ENCODE assay signal across 10 cellular contexts in the genomic region with DNA sequence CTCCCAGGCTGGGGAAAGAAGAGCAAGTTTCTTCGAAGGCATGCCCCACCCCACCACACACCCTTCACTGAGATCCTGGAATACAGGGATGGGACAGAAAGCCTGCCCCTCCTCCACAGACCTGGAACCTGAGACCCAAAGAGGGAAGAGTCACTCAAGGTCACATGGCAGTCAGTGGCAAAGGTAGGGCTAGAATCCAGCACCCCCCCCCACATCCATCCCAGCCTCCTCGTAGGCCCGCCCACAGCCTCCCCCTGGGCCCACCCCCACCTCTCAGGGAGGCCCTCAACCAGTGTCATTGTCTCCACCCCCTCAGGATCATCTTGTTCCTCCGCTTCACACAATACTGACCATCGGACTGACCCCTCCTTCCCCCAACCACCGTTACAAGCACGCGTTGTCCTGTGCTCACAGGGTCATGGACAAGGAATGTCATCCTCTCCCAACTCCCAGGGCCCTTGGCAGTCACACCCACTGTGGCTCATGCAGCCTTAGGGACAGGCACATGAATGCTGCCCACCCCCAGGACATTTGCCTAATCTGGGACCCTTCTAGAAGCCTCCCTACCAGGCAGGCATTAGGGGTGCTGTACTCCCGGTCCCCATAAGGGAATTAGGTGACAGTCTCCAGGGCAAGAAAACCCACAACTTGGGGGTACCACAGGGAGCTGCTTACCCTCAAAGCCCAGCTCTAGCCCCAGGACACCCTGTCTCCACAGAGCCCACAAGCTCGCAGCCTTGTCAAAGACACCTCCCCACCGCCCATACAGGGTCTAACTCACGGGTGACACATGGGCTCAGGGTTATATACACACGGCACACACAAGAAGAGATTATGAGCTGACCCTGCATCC. TPM values are rescaled to one million over a fixed set of nuclear protein-coding genes. Genes with fewer than 3 reads are reported as not detected.
DNase-seq lines count a peak whose midpoint lies in the region; ATAC-seq and TF ChIP-seq lines count a peak whose summit lies in the region.
"Had no signal": no experiment of that assay in that cellular context is flagged by ENCODE, and none has a peak within 500 bp of the region (broad histone marks: within the 10 kb centered on the region; RNA-seq: fewer than 3 reads in every experiment).

No MANE protein-coding gene starts in this region.

- H3K9me2 ChIP-seq in Loucy (replicated peaks; ENCODE audit: low read depth, low read length), result no peaks in the 10 kb centered on the region

- peaks cover 14% of the 10 kb centered on the region for H3K4me1 Mint-ChIP-seq in chondrocyte (ENCODE audit: low read depth)
- H3K4me1 Mint-ChIP-seq in nephron progenitor cell, result peaks cover 76% of the 10 kb centered on the region

- peak; percentile 27 for DNase-seq in DMS153 treated with DMSO at 0.1 percent for 48 hours (lab: John Stamatoyannopoulos, UW; ENCODE audit: unreplicated experiment)
- no peak for DNase-seq in chondrocyte (ENCODE audit: low spot score)
- peak; percentile 59 for DNase-seq in nephron progenitor cell
- no peak for DNase-seq in thyroid gland
- DNase-seq: effector CD8-positive, alpha-beta T cell had no signal

- H3K27ac ChIP-seq in thyroid gland, result no peak overlapping the region
- H3K27ac ChIP-seq: neutrophil had no signal

- no peak overlapping the region for H2AFZ ChIP-seq in Loucy (ENCODE audit: low read length)

- H3K36me3 ChIP-seq in Loucy (ENCODE audit: insufficient read depth, low read length), result no peaks in the 10 kb centered on the region
- H3K36me3 ChIP-seq in thyroid gland, result no peaks in the 10 kb centered on the region
- H3K36me3 ChIP-seq: neutrophil had no signal

- no peaks in the 10 kb centered on the region for H4K20me1 ChIP-seq in Loucy (ENCODE audit: insufficient read depth, low read length, poor library complexity, severe bottlenecking)

- H3K9me3 ChIP-seq in Loucy (ENCODE audit: insufficient read depth, low read depth, low read length), result no peaks in the 10 kb centered on the region
- no peaks in the 10 kb centered on the region for H3K9me3 ChIP-seq in thyroid gland
- H3K9me3 ChIP-seq: neutrophil had no signal

- H3K36me3 Mint-ChIP-seq in chondrocyte (ENCODE audit: low read depth), result peaks cover 1% of the 10 kb centered on the region
- H3K36me3 Mint-ChIP-seq in nephron progenitor cell (ENCODE audit: low read depth), result no peaks in the 10 kb centered on the region

- TF ChIP-seq POLR2A in thyroid gland (IDR thresholded peaks at IDR 0.05), result no peak

- no peak for ATAC-seq in HG03097 (IDR thresholded peaks at IDR 0.05; ENCODE audit: low FRiP score, unreplicated experiment)
- ATAC-seq in HG03442 (IDR thresholded peaks at IDR 0.05; ENCODE audit: unreplicated experiment), result no peak
- no peak for ATAC-seq in HG03045 (IDR thresholded peaks at IDR 0.05; ENCODE audit: unreplicated experiment)

- no peak overlapping the region for H3K9ac ChIP-seq in Loucy (ENCODE audit: low read depth, low read length, poor library complexity, severe bottlenecking)

- H3F3A ChIP-seq in Loucy (ENCODE audit: low read depth), result peaks cover 6% of the 10 kb centered on the region; the same call in 1 of the 2 replicates

- H3K4me1 ChIP-seq in Loucy (ENCODE audit: insufficient read depth, low read length, poor library complexity, severe bottlenecking) (peaks cover 33% of the 10 kb centered on the region), thyroid gland (peaks cover 9 to 27% of the 10 kb centered on the region in 2 donors)

- intact Hi-C loops in thyroid gland (cut with DNase I), result no loop called here

- H3K4me3 ChIP-seq in Loucy (ENCODE audit: low read length, poor library complexity, severe bottlenecking), result peak overlapping the region; percentile 62
- no peak overlapping the region for H3K4me3 ChIP-seq in thyroid gland (replicated peaks in 1 of 3)

- H3K27me3 Mint-ChIP-seq in chondrocyte (ENCODE audit: low read depth), result peaks cover 32% of the 10 kb centered on the region
- peaks cover 31% of the 10 kb centered on the region for H3K27me3 Mint-ChIP-seq in nephron progenitor cell (ENCODE audit: low read depth, poor library complexity)

- 27 to 48% methylated on average over 13 of the region's 13 CpGs for WGBS in thyroid gland, 2 donors

- H3K4me3 Mint-ChIP-seq in chondrocyte (ENCODE audit: unreplicated experiment) (peak overlapping the region; percentile 59), nephron progenitor cell (peak overlapping the region; percentile 92)

- TF ChIP-seq CTCF in Loucy (conservative IDR thresholded peaks at IDR 0.05; ENCODE audit: low read length) (no peak), chondrocyte (IDR thresholded peaks at IDR 0.05) (no peak), nephron progenitor cell (IDR thresholded peaks at IDR 0.05) (no peak), thyroid gland (IDR thresholded peaks at IDR 0.05) (no peak)

- H3K4me2 ChIP-seq in Loucy (ENCODE audit: low read depth, low read length, poor library complexity, severe bottlenecking), result peak overlapping the region; percentile 100

- H3K27ac Mint-ChIP-seq in chondrocyte (ENCODE audit: unreplicated experiment) (no peak overlapping the region), nephron progenitor cell (no peak overlapping the region)

- H3K27me3 ChIP-seq in Loucy (ENCODE audit: insufficient read depth, low read length, poor library complexity, severe bottlenecking) (no peaks in the 10 kb centered on the region), thyroid gland (peaks cover 18% of the 10 kb centered on the region)

- H3K9me3 Mint-ChIP-seq in chondrocyte (ENCODE audit: low read depth) (no peaks in the 10 kb centered on the region), nephron progenitor cell (no peaks in the 10 kb centered on the region)

- peaks cover 3% of the 10 kb centered on the region for H3K79me2 ChIP-seq in Loucy (ENCODE audit: insufficient read depth, low read length)

RNA-seq across cellular contexts. Expression of a gene that starts 1.4 kb away (rescaled TPM):
- total RNA-seq in chondrocyte (0.19 to 0.33 TPM (median 0.30 TPM) in 3 replicates), thyroid gland (under 1 TPM; 0.33 to 0.93 (median 0.63) TPM)

RNA-seq across cellular contexts. Expression of a gene that starts 14.1 kb away (rescaled TPM):
- total RNA-seq in chondrocyte (not detected in 3 replicates), thyroid gland (1 to 10 TPM; 5.2 to 8.1 (median 6.3) TPM)

RNA-seq across cellular contexts. Expression of a gene that starts 47.5 kb away (rescaled TPM):
- total RNA-seq in chondrocyte, result 1.5 to 1.6 TPM in 2 of 3 replicates, not detected in the other
- total RNA-seq in thyroid gland, result under 1 TPM in 1 of 4 donors, not detected in 3; 0.27 TPM

RNA-seq across cellular contexts. Expression of a gene that starts 51.5 kb away (rescaled TPM):
- 30.2 to 45.7 TPM (median 32.1 TPM) in 3 replicates for total RNA-seq in chondrocyte
- 10 to 100 TPM; 39.0 to 74.2 (median 60.9) TPM for total RNA-seq in thyroid gland

Comparison
In these comparisons a context has a peak if more than half of its experiments do, and no peak if none do; other contexts are left out.
1. DNase-seq: peak in DMS153 treated with DMSO at 0.1 percent for 48 hours (single experiment) and nephron progenitor cell (single experiment); none in chondrocyte (single experiment) and thyroid gland (0 of 2).